ENCODE assay signal across 25 cellular contexts in genomic region chr12:53627919-53628318, GRCh38.
"Had no signal": no experiment of that assay in that cellular context is flagged by ENCODE, and none has a peak within 500 bp of the region (broad histone marks: within the 10 kb centered on the region; RNA-seq: fewer than 3 reads in every experiment).

No MANE protein-coding gene starts in this region.

- H3K4me3 Mint-ChIP-seq: dendritic cell treated with granulocyte-macrophage colony-stimulating factor and Interleukin-4, amounts not matched to agents 40 ng/mL and 50 ng/mL, for 4 days; nephron progenitor cell; type B pancreatic cell had no signal

- H3K36me3 Mint-ChIP-seq: naive thymus-derived CD8-positive, alpha-beta T cell had no signal

- H3K9me3 ChIP-seq: colonic mucosa, esophagus squamous epithelium, lower lobe of right lung, prostate gland, right atrium auricular region, stomach, thyroid gland had no signal

- DNase-seq: effector CD8-positive, alpha-beta T cell; endodermal cell; esophagus squamous epithelium; foreskin melanocyte; glutamatergic neuron; left ventricle myocardium superior; lower lobe of right lung; naive thymus-derived CD8-positive, alpha-beta T cell; nephron progenitor cell; nucleus accumbens; stimulated activated CD4-positive, alpha-beta T cell treated with anti-CD3 and anti-CD28 coated beads, Interleukin-12 subunit alpha, Interleukin-12 subunit beta, amount 100 ng/mL, for 4 hours; stimulated activated CD4-positive, alpha-beta T cell treated with anti-CD3 and anti-CD28 coated beads, Interleukin-1b, Interleukin-23, amount 100 ng/mL, for 48 hours; stimulated activated CD4-positive, alpha-beta T cell treated with anti-CD3 and anti-CD28 coated beads, Interleukin-4, amount 100 ng/mL, for 1 hour; stimulated activated CD8-positive, alpha-beta memory T cell treated with anti-CD3 and anti-CD28 coated beads, Interleukin-4, amount 100 ng/mL, for 48 hours; stimulated activated naive CD4-positive, alpha-beta T cell; stomach; thyroid gland had no signal

- H3K27me3 ChIP-seq: colonic mucosa, esophagus squamous epithelium, right atrium auricular region, stomach, thyroid gland had no signal

- H3K4me2 ChIP-seq: smooth muscle cell had no signal

- H3K36me3 ChIP-seq: colonic mucosa, esophagus squamous epithelium, lower lobe of right lung, prostate gland, right atrium auricular region, stomach, thyroid gland had no signal

- H3K27me3 Mint-ChIP-seq: naive thymus-derived CD8-positive, alpha-beta T cell; type B pancreatic cell had no signal

- ATAC-seq: left ventricle myocardium superior; lower lobe of right lung; naive thymus-derived CD8-positive, alpha-beta T cell; sciatic nerve had no signal

- H3K9me3 Mint-ChIP-seq: dendritic cell treated with granulocyte-macrophage colony-stimulating factor and Interleukin-4, amounts not matched to agents 40 ng/mL and 50 ng/mL, for 4 days; endodermal cell; naive thymus-derived CD8-positive, alpha-beta T cell; type B pancreatic cell had no signal

- H3K27ac ChIP-seq: epithelial cell of prostate, esophagus squamous epithelium, lower lobe of right lung, prostate gland, right atrium auricular region, thyroid gland had no signal

- H3K4me3 ChIP-seq: colonic mucosa, esophagus squamous epithelium, lower lobe of right lung, prostate gland, right atrium auricular region, smooth muscle cell, stomach, thyroid gland had no signal

- H3K27ac Mint-ChIP-seq: dendritic cell treated with granulocyte-macrophage colony-stimulating factor and Interleukin-4, amounts not matched to agents 40 ng/mL and 50 ng/mL, for 4 days; endodermal cell; nephron progenitor cell; type B pancreatic cell had no signal
